In the genomic region with DNA sequence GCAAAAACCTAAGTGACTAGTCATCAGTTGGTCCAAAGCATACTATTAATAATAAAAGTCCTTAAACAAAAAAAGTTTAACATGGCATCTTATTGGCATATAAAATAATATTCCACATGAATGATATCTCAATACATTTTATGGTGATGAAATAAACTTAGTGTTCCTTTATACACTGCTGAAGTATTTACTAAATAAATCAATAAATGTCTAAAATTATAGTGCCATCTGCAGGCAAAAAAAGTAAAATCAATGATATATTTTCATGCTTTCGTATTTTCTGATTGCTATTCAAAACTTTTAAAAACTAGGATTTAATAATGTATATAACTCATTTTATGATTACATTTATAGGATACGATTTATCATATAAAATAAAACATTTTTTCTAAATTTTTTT, we compare ENCODE assay signal across 10 cellular contexts. TPM values are rescaled to one million over a fixed set of nuclear protein-coding genes. Genes with fewer than 3 reads are reported as not detected.
DNase-seq lines count a peak whose midpoint lies in the region; FAIRE-seq and TF ChIP-seq lines count a peak whose summit lies in the region.
"Had no signal": no experiment of that assay in that cellular context is flagged by ENCODE, and none has a peak within 500 bp of the region (broad histone marks: within the 10 kb centered on the region; RNA-seq: fewer than 3 reads in every experiment).

No MANE protein-coding gene starts in this region.

- H3K9me3 ChIP-seq in kidney (ENCODE audit: control insufficient read depth in 1 of 2, low read length in 2 of 2) = no peaks in the 10 kb centered on the region

- intact Hi-C loops in kidney (cut with DNase I) = no loop called here

- DNase-seq in AG10803 (ENCODE audit: low read depth) = peak; percentile 2
- no peak for DNase-seq in GM10266 (ENCODE audit: extremely low spot score)
- DNase-seq in SK-MEL-5 (ENCODE audit: low read depth, low spot score) = peak; percentile 42
- no peak for DNase-seq in kidney
- DNase-seq in cerebellum (ENCODE audit: low spot score) = no peak
- DNase-seq in NCI-H1436 (lab: John Stamatoyannopoulos, UW) = no peak
- no peak for DNase-seq in T-helper 9 cell
- DNase-seq in activated T-cell treated with anti-CD3 and anti-CD28 coated beads, Interleukin-2, amount 50 U/mL, for 48 hours = no peak
- DNase-seq: NCI-H2029 treated with DMSO at 0.1 percent for 48 hours; stimulated activated CD4-positive, alpha-beta T cell treated with anti-CD3 and anti-CD28 coated beads, Interleukin-15, amount 100 ng/mL, for 24 hours had no signal

- H3K27ac ChIP-seq in kidney (ENCODE audit: low read depth in 2 of 2, low read length in 2 of 2) = no peak overlapping the region

- TF ChIP-seq CTCF in AG10803 (conservative IDR thresholded peaks at IDR 0.05; ENCODE audit: low read length) = peak; percentile 30
- peak; percentile 23 for TF ChIP-seq CTCF in GM10266 (IDR thresholded peaks at IDR 0.05; ENCODE audit: control insufficient read depth, insufficient read depth, low read depth, missing control alignments)
- TF ChIP-seq CTCF in kidney (IDR thresholded peaks at IDR 0.05; ENCODE audit: borderline replicate concordance, extremely low read depth, insufficient read depth) = no peak

- peak; percentile 85 for FAIRE-seq in kidney (lab: Jason Lieb, UNC)

- in situ Hi-C loops in SK-MEL-5 (cut with HindIII; ENCODE audit: low pct_unique_long_range_greater_than_20kb, low sequenced_read_pairs) = no loop called here

- no peaks in the 10 kb centered on the region for H3K36me3 ChIP-seq in kidney (ENCODE audit: control insufficient read depth in 1 of 2, insufficient read depth in 2 of 2, low read length in 2 of 2)

- no peak overlapping the region for H3K9ac ChIP-seq in kidney (ENCODE audit: low read length in 2 of 2)

- H3K4me1 ChIP-seq in kidney (ENCODE audit: control insufficient read depth in 1 of 2, insufficient read depth in 1 of 2, low read depth in 1 of 2, low read length in 2 of 2) = no peaks in the 10 kb centered on the region

- H3K4me3 ChIP-seq in AG10803 (ENCODE audit: low read length) (no peak overlapping the region), kidney (ENCODE audit: low read length in 2 of 2) (no peak overlapping the region)

RNA-seq across cellular contexts. Expression of a gene that starts 30.5 kb away (rescaled TPM):
- 11.5 and 19.0 TPM in 2 replicates for total RNA-seq in SK-MEL-5 (2014; rRNA removed; shearing (Covaris generic))
- 3.9 and 8.8 TPM in 2 replicates for polyA plus RNA-seq in SK-MEL-5 (2015; cell fraction: cytosol; rRNA removed)
- 15.0 and 16.2 TPM in 2 replicates for polyA plus RNA-seq in SK-MEL-5 (2015; cell fraction: nucleus; rRNA removed)
- 14.5 TPM for total RNA-seq in kidney
- 1.8 TPM for polyA plus RNA-seq in kidney (ENCODE audit: insufficient read depth, low read depth, low replicate concordance)
- 35.6 TPM for total RNA-seq in cerebellum

RNA-seq across cellular contexts. Expression of a gene that starts 30.6 kb away (rescaled TPM):
- total RNA-seq in SK-MEL-5 (2014; rRNA removed; shearing (Covaris generic)) = 22.3 and 22.9 TPM in 2 replicates
- polyA plus RNA-seq in SK-MEL-5 (2015; cell fraction: cytosol; rRNA removed) = 12.7 and 23.9 TPM in 2 replicates
- 81.8 and 88.3 TPM in 2 replicates for polyA plus RNA-seq in SK-MEL-5 (2015; cell fraction: nucleus; rRNA removed)
- total RNA-seq in kidney (29.7 TPM), cerebellum (8.3 TPM)
- polyA plus RNA-seq in kidney (ENCODE audit: insufficient read depth, low read depth, low replicate concordance) = 10.1 TPM

Comparison
In these comparisons a context has a peak if more than half of its experiments do, and no peak if none do; other contexts are left out.
1. DNase-seq: peak in AG10803 (single experiment) and SK-MEL-5 (single experiment); none in GM10266 (single experiment), kidney (single experiment), cerebellum (single experiment), NCI-H1436 (single experiment), T-helper 9 cell (single experiment) and activated T-cell treated with anti-CD3 and anti-CD28 coated beads, Interleukin-2, amount 50 U/mL, for 48 hours (0 of 2).